In the genomic region with DNA sequence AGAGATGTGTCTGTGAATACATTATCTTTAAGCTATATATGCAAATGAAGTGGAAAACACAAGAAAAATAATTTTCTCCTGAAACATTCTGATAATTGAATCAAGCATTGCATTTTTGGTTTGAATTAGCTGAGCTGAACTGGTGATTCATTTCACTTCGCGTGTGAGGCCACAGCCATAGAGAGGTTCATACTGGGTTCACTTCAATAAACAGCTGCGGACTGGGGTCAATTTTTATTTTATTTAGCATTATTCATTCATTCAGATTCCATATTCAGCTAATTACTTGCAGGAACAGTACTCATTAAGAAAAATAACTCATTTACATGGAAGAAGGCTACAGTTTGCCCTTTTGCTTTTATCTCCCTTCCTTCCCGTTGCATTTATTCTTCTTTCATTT, we compare ENCODE assay signal across 25 cellular contexts.
DNase-seq lines count a peak whose midpoint lies in the region; ATAC-seq, FAIRE-seq and TF ChIP-seq lines count a peak whose summit lies in the region.
"Had no signal": no experiment of that assay in that cellular context is flagged by ENCODE, and none has a peak within 500 bp of the region (broad histone marks: within the 10 kb centered on the region; RNA-seq: fewer than 3 reads in every experiment).

No MANE protein-coding gene starts in this region.

- no peak for ATAC-seq in right lobe of liver
- ATAC-seq: esophagus mucosa; naive thymus-derived CD8-positive, alpha-beta T cell had no signal

- no peaks in the 10 kb centered on the region for H3K9me3 ChIP-seq in OCI-LY3 (ENCODE audit: insufficient read depth, low read length)
- H3K9me3 ChIP-seq in endothelial cell of umbilical vein (replicated peaks; ENCODE audit: control insufficient read depth, insufficient read depth, low read length), result no peaks in the 10 kb centered on the region
- no peaks in the 10 kb centered on the region for H3K9me3 ChIP-seq in right lobe of liver
- H3K9me3 ChIP-seq: upper lobe of left lung had no signal

- no peak overlapping the region for H3K4me3 Mint-ChIP-seq in nephron progenitor cell
- H3K4me3 Mint-ChIP-seq: activated naive CD4-positive, alpha-beta T cell treated with anti-CD3 and anti-CD28 coated beads for 36 hours; activated T-cell treated with anti-CD3 and anti-CD28 coated beads, Interleukin-2, amount 50 U/mL, for 24 hours; CD4-positive, CD25-positive, alpha-beta regulatory T cell; naive thymus-derived CD8-positive, alpha-beta T cell had no signal

- H3K4me1 Mint-ChIP-seq in nephron progenitor cell, result peaks cover 30% of the 10 kb centered on the region
- H3K4me1 Mint-ChIP-seq: CD4-positive, CD25-positive, alpha-beta regulatory T cell; naive thymus-derived CD8-positive, alpha-beta T cell had no signal

- H2AFZ ChIP-seq in OCI-LY3 (ENCODE audit: low read depth, low read length) (no peak overlapping the region), endothelial cell of umbilical vein (ENCODE audit: low read depth, low read length) (peak overlapping the region; percentile 62)

- peak overlapping the region; percentile 40 for H3K27ac Mint-ChIP-seq in nephron progenitor cell
- H3K27ac Mint-ChIP-seq: activated naive CD4-positive, alpha-beta T cell treated with anti-CD3 and anti-CD28 coated beads for 36 hours; activated T-cell treated with anti-CD3 and anti-CD28 coated beads, Interleukin-2, amount 50 U/mL, for 24 hours; CD4-positive, CD25-positive, alpha-beta regulatory T cell; naive thymus-derived CD8-positive, alpha-beta T cell had no signal

- H3K4me2 ChIP-seq in OCI-LY3 (ENCODE audit: low read length), result 0 out of 2 replicates have a peak overlapping the region, but pooled peaks have one; percentile 7
- H3K4me2 ChIP-seq in endothelial cell of umbilical vein (ENCODE audit: insufficient read depth, low read length), result peak overlapping the region; percentile 41

- dilution Hi-C loops in endothelial cell of umbilical vein (cut with MboI; ENCODE audit: extremely low pct_ligation_motif_present, low sequenced_read_pairs), result no loop called here

- 82% methylated on average over 4 of the region's 4 CpGs for WGBS in right lobe of liver (ENCODE audit: insufficient coverage, low coverage, low lambda C conversion rate, missing lambda C conversion rate)

- no TSS peak for BruUV-seq in endothelial cell of umbilical vein (replicated peaks; lab: Mats Ljungman, UMichigan)

- H3K79me2 ChIP-seq in OCI-LY3 (ENCODE audit: low read length) (no peaks in the 10 kb centered on the region), endothelial cell of umbilical vein (ENCODE audit: control insufficient read depth, insufficient read depth, low read length) (no peaks in the 10 kb centered on the region)
- H3K79me2 ChIP-seq: parathyroid adenoma had no signal

- H4K20me1 ChIP-seq in OCI-LY3 (ENCODE audit: insufficient read depth, low read length), result no peaks in the 10 kb centered on the region
- no peaks in the 10 kb centered on the region for H4K20me1 ChIP-seq in endothelial cell of umbilical vein (replicated peaks; ENCODE audit: control insufficient read depth, extremely low read depth, insufficient read depth, low read length)

- peaks cover 16% of the 10 kb centered on the region for H3K4me1 ChIP-seq in OCI-LY3 (ENCODE audit: low read length)
- peaks cover 4% of the 10 kb centered on the region for H3K4me1 ChIP-seq in endothelial cell of umbilical vein (ENCODE audit: control insufficient read depth, extremely low read depth, insufficient read depth, low read length)
- H3K4me1 ChIP-seq in right lobe of liver, result no peaks in the 10 kb centered on the region
- H3K4me1 ChIP-seq: upper lobe of left lung had no signal

- TF ChIP-seq CTCF in OCI-LY3 (IDR thresholded peaks at IDR 0.05; ENCODE audit: low read depth, low read length), result no peak
- no peak for TF ChIP-seq CTCF in endothelial cell of umbilical vein (IDR thresholded peaks at IDR 0.05; ENCODE audit: extremely low read depth in 1 of 2, insufficient read depth in 1 of 2, low read depth in 1 of 2, low read length in 2 of 2)
- no peak for TF ChIP-seq CTCF in nephron progenitor cell (IDR thresholded peaks at IDR 0.05)
- no peak for TF ChIP-seq CTCF in right lobe of liver (IDR thresholded peaks at IDR 0.05)

- TF ChIP-seq POLR2A in endothelial cell of umbilical vein (IDR thresholded peaks at IDR 0.05; ENCODE audit: low read depth, low read length), result no peak
- TF ChIP-seq POLR2A in right lobe of liver (IDR thresholded peaks at IDR 0.05), result no peak

- H3K27ac ChIP-seq in OCI-LY3 (ENCODE audit: low read length) (no peak overlapping the region), endothelial cell of umbilical vein (ENCODE audit: insufficient read depth, low read depth, low read length) (no peak overlapping the region), right lobe of liver (no peak overlapping the region)
- H3K27ac ChIP-seq: parathyroid adenoma, upper lobe of left lung had no signal

- H3K27me3 ChIP-seq in OCI-LY3 (ENCODE audit: low read depth, low read length) (no peaks in the 10 kb centered on the region), endothelial cell of umbilical vein (ENCODE audit: control insufficient read depth in 2 of 2, insufficient read depth in 2 of 2, low read length in 2 of 2) (no peaks in the 10 kb centered on the region), right lobe of liver (no peaks in the 10 kb centered on the region)
- H3K27me3 ChIP-seq: upper lobe of left lung had no signal

- no peaks in the 10 kb centered on the region for H3K9me3 Mint-ChIP-seq in nephron progenitor cell
- H3K9me3 Mint-ChIP-seq: activated naive CD4-positive, alpha-beta T cell treated with anti-CD3 and anti-CD28 coated beads for 36 hours; activated T-cell treated with anti-CD3 and anti-CD28 coated beads, Interleukin-2, amount 50 U/mL, for 24 hours had no signal

- H3K36me3 ChIP-seq in OCI-LY3 (replicated peaks; ENCODE audit: low read depth, low read length) (no peaks in the 10 kb centered on the region), endothelial cell of umbilical vein (ENCODE audit: control insufficient read depth in 2 of 2, extremely low read depth in 1 of 2, insufficient read depth in 2 of 2, low read length in 2 of 2) (no peaks in the 10 kb centered on the region), right lobe of liver (no peaks in the 10 kb centered on the region)
- H3K36me3 ChIP-seq: upper lobe of left lung had no signal

- no peaks in the 10 kb centered on the region for H3K27me3 Mint-ChIP-seq in nephron progenitor cell (ENCODE audit: low read depth, poor library complexity)
- H3K27me3 Mint-ChIP-seq: activated T-cell treated with anti-CD3 and anti-CD28 coated beads, Interleukin-2, amount 50 U/mL, for 24 hours; CD4-positive, CD25-positive, alpha-beta regulatory T cell had no signal

- no peaks in the 10 kb centered on the region for H3K36me3 Mint-ChIP-seq in nephron progenitor cell (ENCODE audit: low read depth)
- H3K36me3 Mint-ChIP-seq: CD4-positive, CD25-positive, alpha-beta regulatory T cell; naive thymus-derived CD8-positive, alpha-beta T cell had no signal

- DNase-seq in Daoy (ENCODE audit: low read depth) (peak; percentile 17), endothelial cell of umbilical vein (ENCODE audit: low read depth, low spot score) (peak; percentile 57), nephron progenitor cell (no peak), RKO (ENCODE audit: low spot score) (no peak), right lobe of liver (no peak), NCI-H1417 (lab: John Stamatoyannopoulos, UW) (no peak)
- DNase-seq in activated CD4-positive, alpha-beta T cell treated with anti-CD3 and anti-CD28 coated beads, Interleukin-2, amount 50 U/mL, for 1 hour, result no peak
- DNase-seq: ACHN; activated CD4-positive, alpha-beta T cell treated with anti-CD3 and anti-CD28 coated beads for 1 hour; activated naive CD4-positive, alpha-beta T cell treated with anti-CD3 and anti-CD28 coated beads for 36 hours; activated T-cell treated with anti-CD3 and anti-CD28 coated beads, Interleukin-2, amount 50 U/mL, for 24 hours; CD4-positive, CD25-positive, alpha-beta regulatory T cell; central memory CD4-positive, alpha-beta T cell; GDM1; head of caudate nucleus; KG1; naive thymus-derived CD8-positive, alpha-beta T cell; NCI-H2029; NCI-H446; OCI-M1; SHP77; upper lobe of left lung had no signal

- intact Hi-C loops in endothelial cell of umbilical vein (cut with micrococcal nuclease) (no loop called here), right lobe of liver (cut with DNase I) (no loop called here)

- H3K4me3 ChIP-seq in OCI-LY3 (ENCODE audit: low read length) (no peak overlapping the region), endothelial cell of umbilical vein (replicated peaks in 1 of 3; ENCODE audit: insufficient read depth in 1 of 3, low read depth in 1 of 3, low read length in 3 of 3) (no peak overlapping the region), right lobe of liver (no peak overlapping the region)
- H3K4me3 ChIP-seq: upper lobe of left lung had no signal

- CTCF ChIA-PET in endothelial cell of umbilical vein (lab: Charles Lee), result interaction anchor here (0.9 to 9.0 kb wide), 6 partner anchors 24 to 1132 kb away, joined by 3 to 171 read pairs (median 8); no protein-coding TSS in a partner anchor

- H3K9ac ChIP-seq in OCI-LY3 (ENCODE audit: low read length) (no peak overlapping the region), endothelial cell of umbilical vein (replicated peaks; ENCODE audit: extremely low read depth, insufficient read depth, low read length) (no peak overlapping the region)
- H3K9ac ChIP-seq: parathyroid adenoma had no signal

- FAIRE-seq in endothelial cell of umbilical vein (lab: Jason Lieb, UNC), result peak; percentile 67

- POLR2A ChIA-PET in endothelial cell of umbilical vein (lab: Charles Lee), result no interaction called here

- H3K9me1 ChIP-seq in endothelial cell of umbilical vein (replicated peaks; ENCODE audit: control insufficient read depth, extremely low read depth, insufficient read depth, low read length), result no peaks in the 10 kb centered on the region

TF ChIP-seq in endothelial cell of umbilical vein, 7 proteins besides CTCF, POLR2A, EP300 and RAD21:
- TF ChIP-seq POLR2AphosphoS5 (IDR thresholded peaks at IDR 0.05; ENCODE audit: insufficient read depth, low read depth, low read length) (no peak), JUN (IDR thresholded peaks at IDR 0.05; ENCODE audit: borderline replicate concordance, insufficient read depth, insufficient read length, low read depth) (no peak), MYC (IDR thresholded peaks at IDR 0.05; ENCODE audit: low read depth, low read length) (no peak), EZH2 (IDR thresholded peaks at IDR 0.05; ENCODE audit: borderline replicate concordance, low read depth, low read length, severe bottlenecking) (no peak), GATA2 (IDR thresholded peaks at IDR 0.05; ENCODE audit: insufficient read depth, insufficient read length, low read depth, low read length) (no peak), FOS (IDR thresholded peaks at IDR 0.05; ENCODE audit: borderline replicate concordance, insufficient read depth, low read length) (no peak)
- TF ChIP-seq, protein P1, sequence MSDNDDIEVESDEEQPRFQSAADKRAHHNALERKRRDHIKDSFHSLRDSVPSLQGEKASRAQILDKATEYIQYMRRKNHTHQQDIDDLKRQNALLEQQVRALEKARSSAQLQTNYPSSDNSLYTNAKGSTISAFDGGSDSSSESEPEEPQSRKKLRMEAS (IDR thresholded peaks at IDR 0.05; ENCODE audit: insufficient read depth, insufficient read length), result no peak
TF ChIP-seq in endothelial cell of umbilical vein: peak in this region for 0.

Comparison
In these comparisons a context has a peak if more than half of its experiments do, and no peak if none do; other contexts are left out.
1. DNase-seq: peak in Daoy (single experiment) and endothelial cell of umbilical vein (single experiment); none in nephron progenitor cell (single experiment), activated CD4-positive, alpha-beta T cell treated with anti-CD3 and anti-CD28 coated beads, Interleukin-2, amount 50 U/mL, for 1 hour (single experiment), RKO (single experiment), right lobe of liver (0 of 3) and NCI-H1417 (0 of 3).